Comparison of ENCODE assay signal across 1 cellular context in the genomic region with DNA sequence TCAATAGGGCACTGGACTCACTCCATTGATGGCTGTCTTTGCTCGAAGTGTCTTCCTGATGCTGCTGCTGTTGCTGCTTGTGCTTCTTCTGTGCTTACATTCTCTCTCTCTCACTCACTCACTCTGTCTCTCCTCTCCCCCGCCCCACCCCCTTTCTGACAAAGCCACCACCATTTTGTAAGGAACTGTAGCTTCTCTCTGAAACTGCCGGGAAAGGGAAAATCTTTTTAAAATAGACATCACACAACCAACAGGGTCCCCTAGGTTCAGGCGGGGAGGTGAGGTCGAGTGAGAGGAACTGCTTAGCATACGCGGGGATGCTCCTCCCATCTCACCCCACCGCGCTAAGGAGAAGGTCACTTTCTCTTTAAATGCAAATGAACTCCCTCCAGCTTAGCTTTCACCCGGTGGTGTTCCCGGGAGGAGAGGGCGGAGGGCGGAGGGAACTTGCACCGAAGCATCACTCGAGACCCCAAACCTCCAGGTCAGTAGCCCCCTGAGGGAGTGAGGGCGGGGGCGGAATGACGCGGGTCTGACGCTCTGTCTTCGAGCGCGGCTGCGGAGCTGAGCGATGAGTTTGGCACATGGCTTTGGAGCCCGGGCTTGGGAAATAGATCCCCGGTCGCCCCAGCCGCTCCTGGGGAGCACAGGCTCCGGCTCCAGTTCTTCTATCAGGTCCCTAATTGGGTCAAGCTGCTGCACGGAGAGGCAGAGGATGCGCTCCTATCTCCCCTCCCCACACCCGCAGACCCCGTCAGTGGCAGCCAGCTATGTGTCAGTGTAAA.
TF ChIP-seq lines count a peak whose summit lies in the region.

TSS of gene CCDC28B (plus strand) at position 370 of the 785 bp plus-strand sequence. CDS start 1,341 bp downstream, outside the sequence.

TF ChIP-seq in K562, 482 proteins besides CTCF, POLR2A, EP300 and RAD21 (continued from another document and continues in another):
- TF ChIP-seq TEAD2 (tag; IDR thresholded peaks at IDR 0.05): peak; percentile 42; the same call in 1 of the 2 replicates
- peak; percentile 57; the same call in 1 of the 2 replicates for TF ChIP-seq TFAP4 (CRISPR knock-in tag; IDR thresholded peaks at IDR 0.05; ENCODE audit: borderline replicate concordance)
- no peak for TF ChIP-seq MCM5 (IDR thresholded peaks at IDR 0.05; ENCODE audit: low read depth)
- TF ChIP-seq ETV1 (tag; conservative IDR thresholded peaks at IDR 0.05; ENCODE audit: low read depth): no peak
- TF ChIP-seq HCFC1 (IDR thresholded peaks at IDR 0.05; ENCODE audit: low read depth, low read length): no peak
- TF ChIP-seq MTF1 (CRISPR knock-in tag; IDR thresholded peaks at IDR 0.05; ENCODE audit: borderline replicate concordance): no peak
- TF ChIP-seq AFF4 (CRISPR knock-in tag; IDR thresholded peaks at IDR 0.05): 0 out of 2 replicates have a peak, but pooled peaks have one; percentile 56
- no peak for TF ChIP-seq SP2 (IDR thresholded peaks at IDR 0.05; ENCODE audit: extremely low read depth, low read depth, low read length, poor library complexity, severe bottlenecking)
- no peak for TF ChIP-seq ZNF146 (CRISPR knock-in tag; IDR thresholded peaks at IDR 0.05; ENCODE audit: unreplicated experiment)
- peak; percentile 53; the same call in 1 of the 2 replicates for TF ChIP-seq NR2C1 (IDR thresholded peaks at IDR 0.05)
- peak; percentile 56 for TF ChIP-seq NR2C1 (tag; IDR thresholded peaks at IDR 0.05)
- peak; percentile 27 for TF ChIP-seq CHD1 (IDR thresholded peaks at IDR 0.05; ENCODE audit: low read length)
- TF ChIP-seq ZNF449 (CRISPR knock-in tag; IDR thresholded peaks at IDR 0.05): no peak
- TF ChIP-seq ARID4B (CRISPR knock-in tag; IDR thresholded peaks at IDR 0.05): peak; percentile 86
- no peak for TF ChIP-seq ZSCAN32 (CRISPR knock-in tag; IDR thresholded peaks at IDR 0.05)
- TF ChIP-seq ZNF253 (CRISPR knock-in tag; conservative IDR thresholded peaks at IDR 0.05): no peak
- no peak for TF ChIP-seq ZNF282 (CRISPR knock-in tag; IDR thresholded peaks at IDR 0.05)
- TF ChIP-seq ZNF121 (CRISPR knock-in tag; conservative IDR thresholded peaks at IDR 0.05): no peak
- no peak for TF ChIP-seq MED1 (CRISPR knock-in tag; IDR thresholded peaks at IDR 0.05; ENCODE audit: borderline replicate concordance)
- TF ChIP-seq PKNOX1 (IDR thresholded peaks at IDR 0.05): peak; percentile 34; the same call in 1 of the 2 replicates
- no peak for TF ChIP-seq ZNF3 (CRISPR knock-in tag; IDR thresholded peaks at IDR 0.05)
- TF ChIP-seq, protein P1, sequence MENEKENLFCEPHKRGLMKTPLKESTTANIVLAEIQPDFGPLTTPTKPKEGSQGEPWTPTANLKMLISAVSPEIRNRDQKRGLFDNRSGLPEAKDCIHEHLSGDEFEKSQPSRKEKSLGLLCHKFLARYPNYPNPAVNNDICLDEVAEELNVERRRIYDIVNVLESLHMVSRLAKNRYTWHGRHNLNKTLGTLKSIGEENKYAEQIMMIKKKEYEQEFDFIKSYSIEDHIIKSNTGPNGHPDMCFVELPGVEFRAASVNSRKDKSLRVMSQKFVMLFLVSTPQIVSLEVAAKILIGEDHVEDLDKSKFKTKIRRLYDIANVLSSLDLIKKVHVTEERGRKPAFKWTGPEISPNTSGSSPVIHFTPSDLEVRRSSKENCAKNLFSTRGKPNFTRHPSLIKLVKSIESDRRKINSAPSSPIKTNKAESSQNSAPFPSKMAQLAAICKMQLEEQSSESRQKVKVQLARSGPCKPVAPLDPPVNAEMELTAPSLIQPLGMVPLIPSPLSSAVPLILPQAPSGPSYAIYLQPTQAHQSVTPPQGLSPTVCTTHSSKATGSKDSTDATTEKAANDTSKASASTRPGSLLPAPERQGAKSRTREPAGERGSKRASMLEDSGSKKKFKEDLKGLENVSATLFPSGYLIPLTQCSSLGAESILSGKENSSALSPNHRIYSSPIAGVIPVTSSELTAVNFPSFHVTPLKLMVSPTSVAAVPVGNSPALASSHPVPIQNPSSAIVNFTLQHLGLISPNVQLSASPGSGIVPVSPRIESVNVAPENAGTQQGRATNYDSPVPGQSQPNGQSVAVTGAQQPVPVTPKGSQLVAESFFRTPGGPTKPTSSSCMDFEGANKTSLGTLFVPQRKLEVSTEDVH (IDR thresholded peaks at IDR 0.05; ENCODE audit: low read depth, partially characterized antibody): peak; percentile 44
- TF ChIP-seq PHF20 (IDR thresholded peaks at IDR 0.05; ENCODE audit: partially characterized antibody): no peak
- peak; percentile 99 for TF ChIP-seq L3MBTL2 (IDR thresholded peaks at IDR 0.05)
- TF ChIP-seq, protein P2, sequence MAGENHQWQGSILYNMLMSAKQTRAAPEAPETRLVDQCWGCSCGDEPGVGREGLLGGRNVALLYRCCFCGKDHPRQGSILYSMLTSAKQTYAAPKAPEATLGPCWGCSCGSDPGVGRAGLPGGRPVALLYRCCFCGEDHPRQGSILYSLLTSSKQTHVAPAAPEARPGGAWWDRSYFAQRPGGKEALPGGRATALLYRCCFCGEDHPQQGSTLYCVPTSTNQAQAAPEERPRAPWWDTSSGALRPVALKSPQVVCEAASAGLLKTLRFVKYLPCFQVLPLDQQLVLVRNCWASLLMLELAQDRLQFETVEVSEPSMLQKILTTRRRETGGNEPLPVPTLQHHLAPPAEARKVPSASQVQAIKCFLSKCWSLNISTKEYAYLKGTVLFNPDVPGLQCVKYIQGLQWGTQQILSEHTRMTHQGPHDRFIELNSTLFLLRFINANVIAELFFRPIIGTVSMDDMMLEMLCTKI (IDR thresholded peaks at IDR 0.05; ENCODE audit: partially characterized antibody): no peak
- peak; percentile 4 for TF ChIP-seq KDM5B (IDR thresholded peaks at IDR 0.05; ENCODE audit: insufficient replicate concordance, low read depth, low read length)
- TF ChIP-seq CBX8 (IDR thresholded peaks at IDR 0.05; ENCODE audit: borderline replicate concordance, extremely low read depth, low read depth, low read length, poor library complexity, severe bottlenecking): no peak
- TF ChIP-seq FOXK2 (conservative IDR thresholded peaks at IDR 0.05 in 1 of 2, IDR thresholded peaks at IDR 0.05 in 1 of 2; ENCODE audit: low read depth in 2 of 2): peak; percentile 35 to 50; a peak in 3 of 4 replicates
- TF ChIP-seq ZNF592 (IDR thresholded peaks at IDR 0.05): peak; percentile 92
